In genomic region chr17:48745381-48746275, GRCh38 we compare ENCODE assay signal across 18 cellular contexts. TPM values are rescaled to one million over a fixed set of nuclear protein-coding genes. Genes with fewer than 3 reads are reported as not detected.
DNase-seq lines count a peak whose midpoint lies in the region; ATAC-seq and TF ChIP-seq lines count a peak whose summit lies in the region.
"Had no signal": no experiment of that assay in that cellular context is flagged by ENCODE, and none has a peak within 500 bp of the region (broad histone marks: within the 10 kb centered on the region; RNA-seq: fewer than 3 reads in every experiment).

No MANE protein-coding gene starts in this region.

- H3K9me2 ChIP-seq in PC-3 (replicated peaks; ENCODE audit: low read length), result no peaks in the 10 kb centered on the region

- H3K9ac ChIP-seq in PC-3 (ENCODE audit: low read length) (peak overlapping the region; percentile 91), iPS-15b (ENCODE audit: low read depth, low read length) (no peak overlapping the region), colonic mucosa (ENCODE audit: low read depth in 2 of 2, low read length in 2 of 2) (no peak overlapping the region)

- POLR2A ChIA-PET in PC-3 (lab: Charles Lee; ENCODE audit: unreplicated experiment), result interaction anchor here (0.6 to 2.0 kb wide), 3 partner anchors 10 to 17 kb away, joined by 4 to 26 read pairs (median 6); partner anchors contain the start of gene HOXB13

- intact Hi-C loops in PC-3 (cut with micrococcal nuclease) (loop anchor here (1.0 to 2.0 kb wide), 4 partner anchors 7 to 46 kb away; no protein-coding TSS in a partner anchor), head of caudate nucleus (cut with DNase I) (loop anchor here (10.0 kb wide), 1 partner anchor 249 kb away; the partner anchor contains the start of gene IGF2BP1), colonic mucosa (cut with DNase I) (no loop called here)

- H3K4me3 ChIP-seq in PC-3 (ENCODE audit: low read length) (peak overlapping the region; percentile 78), iPS-15b (ENCODE audit: low read depth, low read length) (peak overlapping the region; percentile 11), colonic mucosa (no peak overlapping the region)
- H3K4me3 ChIP-seq: HAP-1, SJSA1 had no signal

- DNase-seq in PC-3 (peak; percentile 74), SHP77 treated with DMSO at 0.1 percent for 48 hours (lab: John Stamatoyannopoulos, UW) (no peak), head of caudate nucleus (no peak), HCEC 1CT (no peak), colonic mucosa (no peak)
- DNase-seq: CD4-positive, alpha-beta T cell; Kasumi-1; MV-4-11; NCI-H1417 treated with DMSO at 0.1 percent for 48 hours; NCI-H2081 treated with DMSO at 0.1 percent for 48 hours; NCI-H446 treated with DMSO at 0.1 percent for 48 hours; NCI-H748 treated with DMSO at 0.1 percent for 48 hours had no signal

- peak overlapping the region in 2 of 3 donors; percentile 64 to 79 for H3K27ac Mint-ChIP-seq in IgD-negative memory B cell
- H3K27ac Mint-ChIP-seq: CD4-positive, alpha-beta T cell had no signal

- peak overlapping the region; percentile 91 for H3K4me2 ChIP-seq in PC-3 (ENCODE audit: low read length)

- H3K27ac ChIP-seq in 22Rv1 (peak overlapping the region; percentile 93), PC-3 (ENCODE audit: low read length) (peak overlapping the region; percentile 74), colonic mucosa (no peak overlapping the region)
- H3K27ac ChIP-seq: SJSA1 had no signal

- H3K4me1 ChIP-seq in PC-3 (ENCODE audit: insufficient read depth, low read length) (peaks cover 38% of the 10 kb centered on the region), iPS-15b (ENCODE audit: control insufficient read depth, insufficient read depth, low read length) (peaks cover 2% of the 10 kb centered on the region), colonic mucosa (no peaks in the 10 kb centered on the region)
- H3K4me1 ChIP-seq: HAP-1, SJSA1 had no signal

- peak overlapping the region; percentile 89 for H2AFZ ChIP-seq in PC-3 (ENCODE audit: low read length)

- H3K4me3 Mint-ChIP-seq in IgD-negative memory B cell, result peak overlapping the region in 1 of 4 donors; percentile 66
- H3K4me3 Mint-ChIP-seq: CD4-positive, alpha-beta T cell had no signal

- H3K36me3 ChIP-seq in PC-3 (ENCODE audit: low read depth, low read length) (no peaks in the 10 kb centered on the region), iPS-15b (ENCODE audit: control insufficient read depth, insufficient read depth, low read length) (no peaks in the 10 kb centered on the region), colonic mucosa (no peaks in the 10 kb centered on the region)
- H3K36me3 ChIP-seq: HAP-1, SJSA1 had no signal

- CTCF ChIA-PET in PC-3 (lab: Charles Lee), result interaction anchor here (0.6 to 1.8 kb wide), 7 partner anchors 8 to 143 kb away, joined by 3 to 10 read pairs (median 4); partner anchors contain the start of gene HOXB13

- TF ChIP-seq CTCF in 22Rv1 (IDR thresholded peaks at IDR 0.05), result no peak
- no peak for TF ChIP-seq CTCF in PC-3 (conservative IDR thresholded peaks at IDR 0.05; ENCODE audit: low read depth, low read length)
- TF ChIP-seq CTCF in colonic mucosa (IDR thresholded peaks at IDR 0.05), result no peak

- H3K4me1 Mint-ChIP-seq in IgD-negative memory B cell, result peaks cover 3 to 12% (median 5%) of the 10 kb centered on the region in 3 donors

- H3K27me3 ChIP-seq in PC-3 (ENCODE audit: low read length) (no peaks in the 10 kb centered on the region), iPS-15b (ENCODE audit: control insufficient read depth, insufficient read depth, low read length) (peaks cover 100% of the 10 kb centered on the region), colonic mucosa (peaks cover 43% of the 10 kb centered on the region)

- BruUV-seq in PC-3 (replicated peaks; lab: Mats Ljungman, UMichigan), result no TSS peak

- peaks cover 0 to 12% (median 2%) of the 10 kb centered on the region in 3 donors for H3K9me3 Mint-ChIP-seq in IgD-negative memory B cell
- H3K9me3 Mint-ChIP-seq: CD4-positive, alpha-beta T cell had no signal

- ATAC-seq in PC-3, result peak; percentile 16

- no peaks in the 10 kb centered on the region for H3F3A ChIP-seq in PC-3 (ENCODE audit: low read length, unreplicated experiment)

- peaks cover 49% of the 10 kb centered on the region for H3K79me2 ChIP-seq in PC-3 (ENCODE audit: low read length)

- H3K9me3 ChIP-seq in PC-3 (ENCODE audit: low read length), result no peaks in the 10 kb centered on the region
- no peaks in the 10 kb centered on the region for H3K9me3 ChIP-seq in iPS-15b (ENCODE audit: control insufficient read depth, insufficient read depth, low read length)
- H3K9me3 ChIP-seq in colonic mucosa, result no peaks in the 10 kb centered on the region
- H3K9me3 ChIP-seq: HAP-1, SJSA1 had no signal

- H4K20me1 ChIP-seq in PC-3 (ENCODE audit: low read length), result no peaks in the 10 kb centered on the region

- no peaks in the 10 kb centered on the region for H3K36me3 Mint-ChIP-seq in IgD-negative memory B cell

- H3K27me3 Mint-ChIP-seq in IgD-negative memory B cell, result peaks cover 65% of the 10 kb centered on the region

RNA-seq across cellular contexts. Expression of gene HOXB13, which starts 17.1 kb away (rescaled TPM):
- not detected for polyA plus RNA-seq in IgD-negative memory B cell
- total RNA-seq in PC-3 (2014; rRNA removed) (80.8 and 96.5 TPM in 2 replicates), colonic mucosa (100 to 1,000 TPM in 1 of 2 donors, 10 to 100 TPM in 1; 82.9 to 122 TPM)
- total RNA-seq: CD4-positive, alpha-beta T cell; SJSA1 had no signal

RNA-seq across cellular contexts. Expression of gene PRAC2, which starts 22.6 kb away (rescaled TPM):
- polyA plus RNA-seq in IgD-negative memory B cell, result not detected
- 44.1 and 51.4 TPM in 2 replicates for total RNA-seq in PC-3 (2014; rRNA removed)
- total RNA-seq in colonic mucosa, result 10 to 100 TPM; 12.9 to 19.4 TPM
- total RNA-seq: CD4-positive, alpha-beta T cell; SJSA1 had no signal

RNA-seq across cellular contexts. Expression of gene PRAC1, which starts 23.3 kb away (rescaled TPM):
- not detected for polyA plus RNA-seq in IgD-negative memory B cell
- 33.5 and 44.4 TPM in 2 replicates for total RNA-seq in PC-3 (2014; rRNA removed)
- total RNA-seq in colonic mucosa, result 100 to 1,000 TPM; 237 to 328 TPM
- total RNA-seq: CD4-positive, alpha-beta T cell; RPMI7951; SJSA1 had no signal
